In genomic region chr14:92515510-92516343, GRCh38 we compare ENCODE assay signal across 9 cellular contexts. TPM values are rescaled to one million over a fixed set of nuclear protein-coding genes. Genes with fewer than 3 reads are reported as not detected.
A peak's percentile ranks its signal among the peaks of the same experiment; 100 is the strongest.
DNase-seq lines count a peak whose midpoint lies in the region; ATAC-seq, FAIRE-seq and TF ChIP-seq lines count a peak whose summit lies in the region.
"Had no signal": no experiment of that assay in that cellular context is flagged by ENCODE, and none has a peak within 500 bp of the region (broad histone marks: within the 10 kb centered on the region; RNA-seq: fewer than 3 reads in every experiment).

No MANE protein-coding gene starts in this region.

- H3K4me1 ChIP-seq in GM12878 (ENCODE audit: control insufficient read depth, insufficient read depth, low read length): peaks cover 10% of the 10 kb centered on the region
- H3K4me1 ChIP-seq in gastrocnemius medialis: peaks cover 6 to 7% of the 10 kb centered on the region in 2 donors

- BruUV-seq in GM12878 (replicated peaks; lab: Mats Ljungman, UMichigan): TSS peak; percentile 39

- H3K4me3 Mint-ChIP-seq in nephron progenitor cell (peak overlapping the region; percentile 59), glutamatergic neuron (ENCODE audit: unreplicated experiment) (no peak overlapping the region)

- RAD21 ChIA-PET in GM12878 (lab: Charles Lee; ENCODE audit: unreplicated experiment): interaction anchor here (0.6 to 1.5 kb wide), 6 partner anchors 22 to 266 kb away, joined by 3 to 10 read pairs (median 4); no protein-coding TSS in a partner anchor

- H3K27me3 Mint-ChIP-seq in nephron progenitor cell (ENCODE audit: low read depth, poor library complexity): peaks cover 64% of the 10 kb centered on the region
- H3K27me3 Mint-ChIP-seq in glutamatergic neuron (ENCODE audit: unreplicated experiment): peaks cover 6% of the 10 kb centered on the region

- H3K36me3 ChIP-seq in GM12878 (ENCODE audit: control insufficient read depth in 2 of 2, insufficient read depth in 2 of 2, low read length in 1 of 2) (no peaks in the 10 kb centered on the region), gastrocnemius medialis (no peaks in the 10 kb centered on the region)

- H3K27ac ChIP-seq in GM12878 (ENCODE audit: control insufficient read depth, insufficient read depth): no peak overlapping the region
- peak overlapping the region in 1 of 4 donors; percentile 54 for H3K27ac ChIP-seq in gastrocnemius medialis

- H3K27ac Mint-ChIP-seq in nephron progenitor cell: no peak overlapping the region
- no peak overlapping the region for H3K27ac Mint-ChIP-seq in glutamatergic neuron (ENCODE audit: unreplicated experiment)

- intact Hi-C loops in GM12878 (cut with micrococcal nuclease; ENCODE audit: unreplicated experiment): no loop called here
- intact Hi-C loops in gastrocnemius medialis (cut with DNase I; ENCODE audit: low total_unique reads): no loop called here

- no peaks in the 10 kb centered on the region; a peak in 1 of 4 replicates for H3K27me3 ChIP-seq in GM12878 (replicated peaks in 1 of 2; ENCODE audit: control insufficient read depth in 2 of 2, insufficient read depth in 2 of 2, low read length in 1 of 2)
- no peaks in the 10 kb centered on the region for H3K27me3 ChIP-seq in gastrocnemius medialis

- POLR2A ChIA-PET in GM12878 (lab: Charles Lee) (interaction anchor here (0.5 to 1.6 kb wide), 5 partner anchors 17 to 494 kb away, joined by 3 to 6 read pairs (median 4); no protein-coding TSS in a partner anchor), HEK293T (lab: Yijun Ruan, JAX) (no interaction called here)

- 87% methylated on average over 5 of the region's 5 CpGs for WGBS in GM12878 (ENCODE audit: insufficient coverage, insufficient replicate concordance, low lambda C conversion rate, missing lambda C conversion rate)

- TF ChIP-seq EP300 in GM12878 (IDR thresholded peaks at IDR 0.05; ENCODE audit: borderline replicate concordance in 1 of 2, control insufficient read depth in 1 of 2, low read depth in 2 of 2, low read length in 2 of 2): no peak

- peaks cover 8% of the 10 kb centered on the region for H3K79me2 ChIP-seq in GM12878 (ENCODE audit: control insufficient read depth, insufficient read depth, low read length)

- TF ChIP-seq CTCF in GM12878 (IDR thresholded peaks at IDR 0.05 in 2 of 3, conservative IDR thresholded peaks at IDR 0.05 in 1 of 3; ENCODE audit: control insufficient read depth in 2 of 3, extremely low read depth in 1 of 3, insufficient read depth in 1 of 3, low read depth in 3 of 3, low read length in 3 of 3) (no peak), nephron progenitor cell (IDR thresholded peaks at IDR 0.05) (no peak), glutamatergic neuron (IDR thresholded peaks at IDR 0.05; ENCODE audit: partially characterized antibody, unreplicated experiment) (no peak), gastrocnemius medialis (IDR thresholded peaks at IDR 0.05 in 4 of 5, conservative IDR thresholded peaks at IDR 0.05 in 1 of 5) (no peak)

- FAIRE-seq in HTR-8/SVneo (lab: Jason Lieb, UNC) (peak; percentile 16), GM12878 (lab: Jason Lieb, UNC) (no peak)

- no peaks in the 10 kb centered on the region; the same call in 2 of the 3 replicates for H3K9me3 ChIP-seq in GM12878 (replicated peaks; ENCODE audit: control insufficient read depth, insufficient read depth, low read length)
- no peaks in the 10 kb centered on the region for H3K9me3 ChIP-seq in gastrocnemius medialis

- TF ChIP-seq POLR2A in GM12878 (IDR thresholded peaks at IDR 0.05; ENCODE audit: low read depth, low read length) (no peak), gastrocnemius medialis (IDR thresholded peaks at IDR 0.05) (no peak)

- SMC1A ChIA-PET in GM12878 (lab: Charles Lee; ENCODE audit: uncharacterized antibody, unreplicated experiment): interaction anchor here (1.0 to 3.3 kb wide), 8 partner anchors 23 to 166 kb away, joined by 3 to 18 read pairs (median 6); no protein-coding TSS in a partner anchor

- ATAC-seq in GM12878 (0 out of 3 replicates have a peak, but pooled peaks have one; percentile 4), gastrocnemius medialis (no peak)

- H2AFZ ChIP-seq in GM12878 (ENCODE audit: control insufficient read depth, low read depth, low read length): no peak overlapping the region

- DNase-seq in CD1c-positive myeloid dendritic cell (ENCODE audit: extremely low spot score) (peak; percentile 69), HTR-8/SVneo (ENCODE audit: insufficient read length, low spot score) (no peak), GM12878 (ENCODE audit: low read depth, low spot score) (no peak), nephron progenitor cell (no peak), GM19238 (ENCODE audit: insufficient read length, low spot score) (no peak), glutamatergic neuron (no peak), gastrocnemius medialis (no peak), HEK293T (ENCODE audit: extremely low spot score) (no peak)
- DNase-seq: retina had no signal

- no peaks in the 10 kb centered on the region for H4K20me1 ChIP-seq in GM12878 (ENCODE audit: control insufficient read depth, insufficient read depth)

- no peaks in the 10 kb centered on the region for H3K36me3 Mint-ChIP-seq in nephron progenitor cell (ENCODE audit: low read depth)
- H3K36me3 Mint-ChIP-seq in glutamatergic neuron (ENCODE audit: unreplicated experiment): peaks cover 5% of the 10 kb centered on the region

- no peaks in the 10 kb centered on the region for H3K9me3 Mint-ChIP-seq in nephron progenitor cell
- H3K9me3 Mint-ChIP-seq in glutamatergic neuron (ENCODE audit: unreplicated experiment): peaks cover 5% of the 10 kb centered on the region

- H3K9ac ChIP-seq in GM12878 (ENCODE audit: control insufficient read depth, insufficient read depth, low read length): no peak overlapping the region

- H3K4me2 ChIP-seq in GM12878 (ENCODE audit: control insufficient read depth, insufficient read depth): peak overlapping the region; percentile 9; the same call in 1 of the 2 replicates

- TF ChIP-seq RAD21 in GM12878 (IDR thresholded peaks at IDR 0.05; ENCODE audit: insufficient read depth, low read depth, low read length): no peak

- H3K4me3 ChIP-seq in GM12878 (no peak overlapping the region), gastrocnemius medialis (peak overlapping the region in 1 of 4 donors; percentile 59)

- H3K4me1 Mint-ChIP-seq in nephron progenitor cell (peaks cover 5% of the 10 kb centered on the region), glutamatergic neuron (ENCODE audit: low read depth, unreplicated experiment) (peaks cover 6% of the 10 kb centered on the region)

- CTCF ChIA-PET in GM12878 (lab: Yijun Ruan, JAX): interaction anchor here (0.6 to 1.4 kb wide), 4 partner anchors 15 to 171 kb away, joined by 3 to 4 read pairs (median 3); no protein-coding TSS in a partner anchor
- CTCF ChIA-PET in HEK293T (lab: Yijun Ruan, JAX): interaction anchor here (1.0 kb wide), 1 partner anchor 14 kb away, joined by 3 read pairs; no protein-coding TSS in a partner anchor

- in situ Hi-C loops in GM12878 (cut with MboI) (no loop called here), gastrocnemius medialis (cut with MboI; ENCODE audit: low sequenced_read_pairs in 4 of 4) (no loop called here)

TF ChIP-seq in GM12878, 131 proteins besides CTCF, POLR2A, EP300 and RAD21 (continues in another document):
- TF ChIP-seq YY1 (IDR thresholded peaks at IDR 0.05; ENCODE audit: low read depth, low read length) (no peak), SIN3A (IDR thresholded peaks at IDR 0.05; ENCODE audit: low read depth, low read length) (no peak)

TF ChIP-seq in HEK293T, 16 proteins besides CTCF, POLR2A, EP300 and RAD21:
- TF ChIP-seq ARNT (IDR thresholded peaks at IDR 0.05): no peak

RNA-seq across cellular contexts. Expression of gene RIN3, which starts 2.1 kb away (rescaled TPM):
- total RNA-seq in GM12878 (2013; cell fraction: nucleolus; rRNA removed): 78.3 and 86.3 TPM in 2 replicates
- total RNA-seq in GM12878 (2014; rRNA removed): 4.6 and 5.6 TPM in 2 replicates
- 3.5 and 4.7 TPM in 2 replicates for total RNA-seq in GM12878 (2014; rRNA removed; fragmentation: Illumina TruSeq; extraction: Trizol)
- 21.8 and 23.3 TPM in 2 replicates for total RNA-seq in GM12878 (2021)
- polyA plus RNA-seq in GM12878 (2011; ENCODE audit: low read depth): 3.7 TPM
- polyA plus RNA-seq in GM12878 (2011; rRNA removed): 5.4 and 10.3 TPM in 2 replicates
- 12.8 and 13.0 TPM in 2 replicates for polyA plus RNA-seq in GM12878 (2011; cell fraction: cytosol; rRNA removed)
- polyA plus RNA-seq in GM12878 (2011; cell fraction: nucleus; rRNA removed): 27.3 and 31.5 TPM in 2 replicates
- polyA plus RNA-seq in GM12878 (2012): 9.1 and 12.8 TPM in 2 replicates
- 3.2 and 6.4 TPM in 2 replicates for polyA plus RNA-seq in GM12878 (2014; fragmentation: Illumina TruSeq; extraction: Trizol)
- polyA plus RNA-seq in GM12878 (2014; fragmentation: Nextera tagmentation; extraction: Ambion mirVana): under 1 TPM; 0.91 to 0.95 TPM
- polyA plus RNA-seq in GM12878 (2014; rRNA removed): 10.0 and 14.3 TPM in 2 replicates
- polyA plus RNA-seq in GM12878 (2016; fragmentation: Nextera tagmentation; extraction: Ambion mirVana): 1 to 10 TPM; 6.3 to 6.7 TPM
- 20.2 and 34.1 TPM in 2 replicates for polyA minus RNA-seq in GM12878 (2011; rRNA and poly(A)+ RNA removed)
- 14.3 and 17.9 TPM in 2 replicates for polyA minus RNA-seq in GM12878 (2011; cell fraction: cytosol; rRNA and poly(A)+ RNA removed)
- polyA minus RNA-seq in GM12878 (2011; cell fraction: nucleus; rRNA and poly(A)+ RNA removed): 23.7 and 38.9 TPM in 2 replicates
- 0.76 TPM for total RNA-seq in glutamatergic neuron (ENCODE audit: unreplicated experiment)
- 1 to 10 TPM; 2.1 to 3.7 (median 2.6) TPM for total RNA-seq in gastrocnemius medialis
